Comparison of ENCODE assay signal across 10 cellular contexts in the genomic region with DNA sequence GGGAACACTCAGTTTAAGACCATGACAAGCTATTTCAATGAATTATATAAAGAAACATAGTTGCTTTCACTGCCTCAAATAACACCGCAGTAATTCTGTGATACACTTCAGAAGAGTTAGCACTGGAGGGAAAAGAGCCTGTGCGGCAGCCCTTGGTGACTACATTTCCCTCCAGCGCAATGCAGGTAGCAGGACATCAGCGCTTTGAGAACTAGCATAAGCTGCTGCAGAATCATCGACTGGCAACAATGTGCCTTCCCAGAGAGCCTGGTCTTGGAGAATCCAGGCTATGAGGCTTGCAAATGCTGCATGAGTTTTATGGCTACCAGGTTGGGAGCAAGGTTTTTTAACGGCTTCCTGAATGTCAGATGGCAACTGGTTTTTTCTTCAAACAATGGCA. TPM values are rescaled to one million over a fixed set of nuclear protein-coding genes. Genes with fewer than 3 reads are reported as not detected.
DNase-seq lines count a peak whose midpoint lies in the region; ATAC-seq and TF ChIP-seq lines count a peak whose summit lies in the region.
"Had no signal": no experiment of that assay in that cellular context is flagged by ENCODE, and none has a peak within 500 bp of the region (broad histone marks: within the 10 kb centered on the region; RNA-seq: fewer than 3 reads in every experiment).

No MANE protein-coding gene starts in this region.

- H3K4me1 Mint-ChIP-seq in CD8-positive, alpha-beta memory T cell: peaks cover 76 to 92% (median 89%) of the 10 kb centered on the region in 3 donors
- H3K4me1 Mint-ChIP-seq in nephron: peaks cover 90% of the 10 kb centered on the region

- no peaks in the 10 kb centered on the region for H3K9me3 ChIP-seq in CD8-positive, alpha-beta memory T cell (ENCODE audit: low read length)
- H3K9me3 ChIP-seq in ovary: no peaks in the 10 kb centered on the region

- peak; percentile 26 for ATAC-seq in HG03432 (IDR thresholded peaks at IDR 0.05; ENCODE audit: unreplicated experiment)
- no peak for ATAC-seq in GM19452 (IDR thresholded peaks at IDR 0.05; ENCODE audit: unreplicated experiment)
- ATAC-seq in GM21360 (IDR thresholded peaks at IDR 0.05; ENCODE audit: unreplicated experiment): no peak

- TF ChIP-seq EP300 in ovary (IDR thresholded peaks at IDR 0.05): no peak

- intact Hi-C loops in ovary (cut with DNase I): no loop called here

- peaks cover 1 to 9% of the 10 kb centered on the region in 2 donors for H3K27me3 Mint-ChIP-seq in CD8-positive, alpha-beta memory T cell
- H3K27me3 Mint-ChIP-seq in nephron (ENCODE audit: low read depth): no peaks in the 10 kb centered on the region

- POLR2A ChIA-PET in CD8-positive, alpha-beta memory T cell (lab: Charles Lee): no interaction called here

- H3K27ac Mint-ChIP-seq in CD8-positive, alpha-beta memory T cell: peak overlapping the region in 4 of 8 donors; percentile 5 to 34 (median 25)
- peak overlapping the region; percentile 43 to 80 (median 70) for H3K27ac Mint-ChIP-seq in nephron

- no peaks in the 10 kb centered on the region for H3K36me3 Mint-ChIP-seq in CD8-positive, alpha-beta memory T cell
- peaks cover 4% of the 10 kb centered on the region for H3K36me3 Mint-ChIP-seq in nephron (ENCODE audit: low read depth)

- H3K4me1 ChIP-seq in CD8-positive, alpha-beta memory T cell (ENCODE audit: insufficient read depth, low read length): peaks cover 25% of the 10 kb centered on the region
- peaks cover 3% of the 10 kb centered on the region for H3K4me1 ChIP-seq in ovary (ENCODE audit: insufficient read depth)

- no peak for DNase-seq in CD8-positive, alpha-beta memory T cell
- DNase-seq in dermis blood vessel endothelial cell (peak; percentile 32), ovary (no peak), NCI-H2029 treated with DMSO at 0.1 percent for 48 hours (lab: John Stamatoyannopoulos, UW) (no peak)
- DNase-seq: midbrain had no signal

- WGBS in ovary, 3 donors: 54 to 60% (median 56%) methylated on average over 6 of the region's 6 CpGs

- H3K4me3 Mint-ChIP-seq in CD8-positive, alpha-beta memory T cell: peak overlapping the region in 6 of 7 donors; percentile 11 to 59 (median 36)
- H3K4me3 Mint-ChIP-seq in nephron: peak overlapping the region; percentile 3 to 57 (median 6)

- CTCF ChIA-PET in CD8-positive, alpha-beta memory T cell (lab: Charles Lee): no interaction called here

- H3K27ac ChIP-seq in CD8-positive, alpha-beta memory T cell (ENCODE audit: low read depth, low read length): peak overlapping the region; percentile 6
- H3K27ac ChIP-seq in ovary: no peak overlapping the region
- H3K27ac ChIP-seq: HL-60 had no signal

- no peak overlapping the region for H3K4me3 ChIP-seq in CD8-positive, alpha-beta memory T cell (ENCODE audit: low read length)
- H3K4me3 ChIP-seq in ovary: no peak overlapping the region

- no peak for TF ChIP-seq POLR2A in ovary (IDR thresholded peaks at IDR 0.05)

- H3K36me3 ChIP-seq in CD8-positive, alpha-beta memory T cell (ENCODE audit: insufficient read depth, low read length): no peaks in the 10 kb centered on the region
- no peaks in the 10 kb centered on the region for H3K36me3 ChIP-seq in ovary

- H3K9me3 Mint-ChIP-seq in CD8-positive, alpha-beta memory T cell: no peaks in the 10 kb centered on the region
- no peaks in the 10 kb centered on the region for H3K9me3 Mint-ChIP-seq in nephron

- TF ChIP-seq CTCF in nephron (IDR thresholded peaks at IDR 0.05; ENCODE audit: unreplicated experiment in 3 of 3): no peak
- no peak for TF ChIP-seq CTCF in ovary (IDR thresholded peaks at IDR 0.05)

- H3K27me3 ChIP-seq in CD8-positive, alpha-beta memory T cell (ENCODE audit: insufficient read depth, low read length, poor library complexity, severe bottlenecking): no peaks in the 10 kb centered on the region
- H3K27me3 ChIP-seq in ovary: no peaks in the 10 kb centered on the region

RNA-seq across cellular contexts. Expression of a gene that starts 7.5 kb away (rescaled TPM):
- total RNA-seq in CD8-positive, alpha-beta memory T cell: 10 to 100 TPM; 14.6 to 15.7 TPM
- polyA plus RNA-seq in CD8-positive, alpha-beta memory T cell: 37.6 TPM
- total RNA-seq in dermis blood vessel endothelial cell: 51.1 and 56.0 TPM in 2 replicates
- 10 to 100 TPM; 33.3 to 56.6 (median 43.1) TPM for total RNA-seq in ovary
- polyA plus RNA-seq in ovary: 10 to 100 TPM in 1 of 2 donors, 1 to 10 TPM in 1; 9.4 to 14.8 TPM
